Comparison of ENCODE assay signal across 20 cellular contexts in genomic region chr10:97895915-97896314, GRCh38. TPM values are rescaled to one million over a fixed set of nuclear protein-coding genes. Genes with fewer than 3 reads are reported as not detected.
"Had no signal": no experiment of that assay in that cellular context is flagged by ENCODE, and none has a peak within 500 bp of the region (broad histone marks: within the 10 kb centered on the region; RNA-seq: fewer than 3 reads in every experiment).

No MANE protein-coding gene starts in this region.

- H3K4me1 ChIP-seq: left lung had no signal

- H3K9me3 ChIP-seq: esophagus squamous epithelium, left lung, stomach, transverse colon had no signal

- H3K27ac ChIP-seq: cardiac muscle cell, esophagus squamous epithelium, left lung, stomach, transverse colon had no signal

- ATAC-seq: activated CD8-positive, alpha-beta T cell treated with anti-CD3 and anti-CD28 coated beads, Interleukin-2, amount 10 ng/mL, durations not matched to agents 7 days and 5 days; activated naive CD8-positive, alpha-beta T cell treated with anti-CD3 and anti-CD28 coated beads, Interleukin-2, amount 50 U/mL, for 24 hours; left lung; natural killer cell; stimulated activated memory B cell treated with anti-CD40 and anti-IgM and Interleukin-4, amounts not matched to agents 10 μg/mL and 1 μg/mL and 100 μg/mL, for 72 hours had no signal

- H3K27me3 ChIP-seq: cardiac muscle cell had no signal

- FAIRE-seq: kidney, TTC549, urothelium cell line had no signal

- H3K4me3 ChIP-seq: cardiac muscle cell, esophagus squamous epithelium, left lung, stomach, transverse colon had no signal

- H3K36me3 ChIP-seq: cardiac muscle cell, esophagus squamous epithelium, left lung, stomach, transverse colon had no signal

- DNase-seq: activated CD4-positive, alpha-beta T cell treated with anti-CD3 and anti-CD28 coated beads for 1 hour; activated CD4-positive, alpha-beta T cell treated with anti-CD3 and anti-CD28 coated beads, Interleukin-2, amount 50 U/mL, for 1 hour; activated CD8-positive, alpha-beta T cell treated with anti-CD3 and anti-CD28 coated beads, Interleukin-2, amount 10 ng/mL, durations not matched to agents 7 days and 5 days; activated gamma-delta T cell; activated naive CD4-positive, alpha-beta T cell treated with anti-CD3 and anti-CD28 coated beads, Interleukin-2, amount 50 U/mL, for 16 hours; activated naive CD8-positive, alpha-beta T cell treated with anti-CD3 and anti-CD28 coated beads, Interleukin-2, amount 50 U/mL, for 24 hours; effector memory CD4-positive, alpha-beta T cell; esophagus squamous epithelium; kidney; left lung; midbrain; natural killer cell; stomach; T-cell; transverse colon had no signal

RNA-seq across cellular contexts. Expression of gene GOLGA7B, which starts 46.3 kb away (rescaled TPM):
- total RNA-seq: skeletal muscle tissue had no signal
